Comparison of ENCODE assay signal across 2 cellular contexts in genomic region chr18:6672909-6673308, GRCh38.
A peak's percentile ranks its signal among the peaks of the same experiment; 100 is the strongest.
TF ChIP-seq lines count a peak whose summit lies in the region.

No MANE protein-coding gene starts in this region.

TF ChIP-seq in SK-N-SH, 30 proteins besides CTCF, POLR2A, EP300 and RAD21:
- TF ChIP-seq RCOR1 (IDR thresholded peaks at IDR 0.05; ENCODE audit: low read length) (peak; percentile 67; the same call in 1 of the 2 replicates), MAX (IDR thresholded peaks at IDR 0.05; ENCODE audit: low read depth) (no peak), USF1 (IDR thresholded peaks at IDR 0.05; ENCODE audit: borderline replicate concordance, low read depth) (no peak), GATA2 (CRISPR knock-in tag; IDR thresholded peaks at IDR 0.05) (peak; percentile 72), MEF2A (IDR thresholded peaks at IDR 0.05; ENCODE audit: borderline replicate concordance, low read depth) (no peak), MXI1 (IDR thresholded peaks at IDR 0.05; ENCODE audit: low read depth, low read length) (peak; percentile 37; the same call in 1 of the 2 replicates)

TF ChIP-seq in K562, 482 proteins besides CTCF, POLR2A, EP300 and RAD21:
- no peak for TF ChIP-seq PBX2 (CRISPR knock-in tag; IDR thresholded peaks at IDR 0.05; ENCODE audit: low read depth)
- TF ChIP-seq PBX2 (tag; conservative IDR thresholded peaks at IDR 0.05; ENCODE audit: low read depth) = 0 out of 2 replicates have a peak, but pooled peaks have one; percentile 34
- TF ChIP-seq RBM15 (IDR thresholded peaks at IDR 0.05; ENCODE audit: insufficient read depth, low read length) = no peak
TF ChIP-seq in K562: peak in this region for 1.
